Comparison of ENCODE assay signal across 9 cellular contexts in genomic region chr3:143445118-143445517, GRCh38.
DNase-seq lines count a peak whose midpoint lies in the region; ATAC-seq, FAIRE-seq and TF ChIP-seq lines count a peak whose summit lies in the region.
"Had no signal": no experiment of that assay in that cellular context is flagged by ENCODE, and none has a peak within 500 bp of the region (broad histone marks: within the 10 kb centered on the region; RNA-seq: fewer than 3 reads in every experiment).

No MANE protein-coding gene starts in this region.

- no peak overlapping the region for H3K4me2 ChIP-seq in K562 (ENCODE audit: insufficient read depth, low read length)

- no peaks in the 10 kb centered on the region for H3K9me3 ChIP-seq in CD4-positive, CD25-positive, alpha-beta regulatory T cell (ENCODE audit: control insufficient read depth in 2 of 2, low read length in 2 of 2)
- no peaks in the 10 kb centered on the region for H3K9me3 ChIP-seq in K562 (replicated peaks; ENCODE audit: control insufficient read depth, insufficient read depth, low read depth, low read length)

- FAIRE-seq in K562 (lab: Jason Lieb, UNC), result no peak

- peaks cover 18% of the 10 kb centered on the region for H3K4me1 ChIP-seq in CD4-positive, CD25-positive, alpha-beta regulatory T cell (ENCODE audit: control insufficient read depth, insufficient read depth, low read length, poor library complexity, severe bottlenecking)
- H3K4me1 ChIP-seq in K562 (replicated peaks in 1 of 2; ENCODE audit: control insufficient read depth in 2 of 2, insufficient read depth in 2 of 2, low read length in 2 of 2), result peaks cover 0 to 12% of the 10 kb centered on the region in 2 experiments; a peak in 2 of 5 replicates

- 34% methylated on average over 2 of the region's 2 CpGs for WGBS in K562 (ENCODE audit: insufficient coverage, low coverage, missing lambda C conversion rate)

- in situ Hi-C loops in K562 (cut with MboI), result no loop called here

- TF ChIP-seq POLR2A in K562 (conservative IDR thresholded peaks at IDR 0.05), result no peak

- TF ChIP-seq EP300 in K562 (IDR thresholded peaks at IDR 0.05; ENCODE audit: low read length), result no peak

- POLR2A ChIA-PET in K562 (lab: Yijun Ruan, JAX), result no interaction called here

- H3K79me2 ChIP-seq in K562 (ENCODE audit: control insufficient read depth, insufficient read depth, low read length), result no peaks in the 10 kb centered on the region

- H3K27ac ChIP-seq in CD4-positive, CD25-positive, alpha-beta regulatory T cell (ENCODE audit: insufficient read depth, low read length, poor library complexity, severe bottlenecking), result no peak overlapping the region
- H3K27ac ChIP-seq in K562 (ENCODE audit: extremely low read depth, low read depth, low read length), result no peak overlapping the region

- ATAC-seq in CD4-positive, CD25-positive, alpha-beta regulatory T cell (ENCODE audit: low read depth in 2 of 2), result no peak
- ATAC-seq in GM19043 (IDR thresholded peaks at IDR 0.05; ENCODE audit: low read depth, unreplicated experiment), result peak; percentile 62
- peak; percentile 77 for ATAC-seq in HG03066 (IDR thresholded peaks at IDR 0.05; ENCODE audit: low read depth, unreplicated experiment)
- ATAC-seq in K562, result no peak

- H2AFZ ChIP-seq in K562 (ENCODE audit: low read depth, low read length), result 0 out of 2 replicates have a peak overlapping the region, but pooled peaks have one; percentile 29

- DNase-seq in CD4-positive, CD25-positive, alpha-beta regulatory T cell, result no peak
- DNase-seq in K562 (ENCODE audit: extremely low read depth in 1 of 4, low spot score in 3 of 4), result no peak
- no peak for DNase-seq in activated gamma-delta T cell (lab: John Stamatoyannopoulos, UW)
- DNase-seq in SKM-1 (lab: John Stamatoyannopoulos, UW; ENCODE audit: unreplicated experiment), result no peak
- DNase-seq in SW480 (ENCODE audit: low spot score), result no peak
- DNase-seq in activated CD4-positive, alpha-beta T cell treated with anti-CD3 and anti-CD28 coated beads for 1 hour, result no peak
- DNase-seq: DND-41 had no signal

- H3K4me3 ChIP-seq in CD4-positive, CD25-positive, alpha-beta regulatory T cell (ENCODE audit: low read depth, low read length), result no peak overlapping the region
- no peak overlapping the region for H3K4me3 ChIP-seq in K562

- H4K20me1 ChIP-seq in K562 (replicated peaks; ENCODE audit: control insufficient read depth, insufficient read depth, low read length), result no peaks in the 10 kb centered on the region

- CTCF ChIA-PET in K562 (lab: Yijun Ruan, JAX; ENCODE audit: low intra/inter-chr PET ratio), result no interaction called here

- H3K9ac ChIP-seq in K562 (ENCODE audit: insufficient read depth in 1 of 2, low read depth in 2 of 2, low read length in 2 of 2), result no peak overlapping the region

- peaks cover 19% of the 10 kb centered on the region for H3K36me3 Mint-ChIP-seq in CD4-positive, CD25-positive, alpha-beta regulatory T cell

- H3K27me3 ChIP-seq in CD4-positive, CD25-positive, alpha-beta regulatory T cell (ENCODE audit: control insufficient read depth, insufficient read depth, low read length), result no peaks in the 10 kb centered on the region
- H3K27me3 ChIP-seq in K562 (ENCODE audit: control insufficient read depth in 2 of 2, insufficient read depth in 2 of 2, low read length in 2 of 2), result no peaks in the 10 kb centered on the region

- no peaks in the 10 kb centered on the region for H3K9me1 ChIP-seq in K562 (ENCODE audit: control insufficient read depth, insufficient read depth, low read length)

- no peaks in the 10 kb centered on the region for H3K36me3 ChIP-seq in CD4-positive, CD25-positive, alpha-beta regulatory T cell (ENCODE audit: control insufficient read depth, insufficient read depth, low read length)
- H3K36me3 ChIP-seq in K562 (ENCODE audit: control insufficient read depth, insufficient read depth, low read length), result no peaks in the 10 kb centered on the region

- H3K27ac Mint-ChIP-seq in CD4-positive, CD25-positive, alpha-beta regulatory T cell, result peak overlapping the region in 2 of 3 donors; percentile 55 to 71

- H3K4me3 Mint-ChIP-seq in CD4-positive, CD25-positive, alpha-beta regulatory T cell, result no peak overlapping the region

- peaks cover 18 to 36% (median 20%) of the 10 kb centered on the region in 4 donors for H3K4me1 Mint-ChIP-seq in CD4-positive, CD25-positive, alpha-beta regulatory T cell

- TF ChIP-seq RAD21 in K562 (CRISPR knock-in tag; conservative IDR thresholded peaks at IDR 0.05 in 1 of 2, IDR thresholded peaks at IDR 0.05 in 1 of 2), result no peak

- no peaks in the 10 kb centered on the region for H3K27me3 Mint-ChIP-seq in CD4-positive, CD25-positive, alpha-beta regulatory T cell

- no peak for TF ChIP-seq CTCF in K562 (IDR thresholded peaks at IDR 0.05 in 2 of 3, conservative IDR thresholded peaks at IDR 0.05 in 1 of 3; ENCODE audit: insufficient read depth in 2 of 3, low read depth in 1 of 3, low read length in 3 of 3)

- H3K9me3 Mint-ChIP-seq in CD4-positive, CD25-positive, alpha-beta regulatory T cell, result no peaks in the 10 kb centered on the region

- no TSS peak for BruUV-seq in K562 (replicated peaks; lab: Mats Ljungman, UMichigan)

- intact Hi-C loops in K562 (cut with micrococcal nuclease), result no loop called here

TF ChIP-seq in K562, 482 proteins besides CTCF, POLR2A, EP300 and RAD21:
- TF ChIP-seq TBL1XR1 (IDR thresholded peaks at IDR 0.05; ENCODE audit: low read length in 2 of 2) (no peak), PHF21A (IDR thresholded peaks at IDR 0.05; ENCODE audit: borderline replicate concordance, low read depth) (no peak), NRF1 (conservative IDR thresholded peaks at IDR 0.05 in 1 of 2, IDR thresholded peaks at IDR 0.05 in 1 of 2) (no peak), GTF2B (IDR thresholded peaks at IDR 0.05; ENCODE audit: extremely low read depth, insufficient read length) (no peak), ZFP30 (CRISPR knock-in tag; IDR thresholded peaks at IDR 0.05; ENCODE audit: borderline replicate concordance) (no peak), ZNF124 (CRISPR knock-in tag; IDR thresholded peaks at IDR 0.05) (no peak), ZBTB8A (IDR thresholded peaks at IDR 0.05; ENCODE audit: partially characterized antibody) (no peak), ZNF12 (CRISPR knock-in tag; IDR thresholded peaks at IDR 0.05) (no peak), DLX4 (CRISPR knock-in tag; IDR thresholded peaks at IDR 0.05) (no peak), NR3C1 (CRISPR knock-in tag; IDR thresholded peaks at IDR 0.05) (no peak), ZC3H4 (CRISPR knock-in tag; IDR thresholded peaks at IDR 0.05; ENCODE audit: borderline replicate concordance) (no peak), MLLT1 (IDR thresholded peaks at IDR 0.05) (no peak)

Comparison
In these comparisons a context has a peak if more than half of its experiments do, and no peak if none do; other contexts are left out.
1. ATAC-seq: peak in GM19043 (single experiment) and HG03066 (single experiment); none in CD4-positive, CD25-positive, alpha-beta regulatory T cell (0 of 2) and K562 (single experiment).